Comparison of ENCODE assay signal across 21 cellular contexts in the genomic region with DNA sequence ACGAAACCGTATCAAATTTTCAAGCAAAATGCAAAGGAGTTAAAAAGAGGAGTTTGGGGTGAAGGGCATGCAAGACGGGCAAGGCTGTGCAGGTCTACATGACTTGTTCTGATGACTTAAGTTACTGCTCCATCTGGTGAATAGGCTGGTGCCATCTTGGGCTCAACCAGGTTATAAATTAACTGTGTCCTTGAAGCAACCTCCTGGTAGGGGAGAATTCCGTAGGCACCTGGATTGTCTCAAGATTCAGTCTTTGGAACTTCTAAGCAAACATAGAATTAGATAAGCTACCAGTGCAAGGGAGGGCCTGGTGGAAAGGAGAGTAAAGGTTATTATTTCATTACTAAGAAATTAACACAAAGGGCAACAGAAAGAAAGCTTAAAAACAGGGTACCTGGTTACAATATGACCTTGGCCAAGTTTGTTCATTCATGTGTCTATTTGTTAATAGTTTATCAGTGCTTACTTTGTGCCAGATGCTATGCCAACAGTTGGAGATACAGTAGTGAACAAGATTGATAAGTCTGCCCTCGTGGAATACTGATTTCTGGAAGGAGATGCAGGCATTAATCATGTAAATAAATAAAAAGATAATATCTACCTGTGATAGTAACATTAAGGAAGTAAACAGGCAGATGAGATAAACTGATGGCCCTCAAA.
DNase-seq lines count a peak whose midpoint lies in the region; ATAC-seq, FAIRE-seq and TF ChIP-seq lines count a peak whose summit lies in the region.
"Had no signal": no experiment of that assay in that cellular context is flagged by ENCODE, and none has a peak within 500 bp of the region (broad histone marks: within the 10 kb centered on the region; RNA-seq: fewer than 3 reads in every experiment).

No MANE protein-coding gene starts in this region.

- H3K4me1 Mint-ChIP-seq in Caco-2 (ENCODE audit: low read depth, unreplicated experiment), result peaks cover 21% of the 10 kb centered on the region
- H3K4me1 Mint-ChIP-seq: CD4-positive, alpha-beta memory T cell had no signal

- POLR2A ChIA-PET in Caco-2 (lab: Charles Lee), result no interaction called here

- H3K4me1 ChIP-seq in Caco-2, result peaks cover 33% of the 10 kb centered on the region
- H3K4me1 ChIP-seq in pancreas, result no peaks in the 10 kb centered on the region
- H3K4me1 ChIP-seq: BE2C, HAP-1 had no signal

- no peaks in the 10 kb centered on the region for H3K36me3 Mint-ChIP-seq in Caco-2 (ENCODE audit: insufficient read depth, unreplicated experiment)
- H3K36me3 Mint-ChIP-seq: CD4-positive, alpha-beta memory T cell had no signal

- H3K4me3 Mint-ChIP-seq in Caco-2 (ENCODE audit: unreplicated experiment), result no peak overlapping the region
- H3K4me3 Mint-ChIP-seq: CD4-positive, alpha-beta memory T cell; GM23338 had no signal

- no peaks in the 10 kb centered on the region for H3K9me3 Mint-ChIP-seq in Caco-2 (ENCODE audit: unreplicated experiment)
- H3K9me3 Mint-ChIP-seq: GM23338 had no signal

- ATAC-seq in left lobe of liver (peak; percentile 78), pancreas (peak in 3 of 4 donors; percentile 24 to 74 (median 73)), HG03354 (IDR thresholded peaks at IDR 0.05; ENCODE audit: poor library complexity, severe bottlenecking, unreplicated experiment) (no peak)
- ATAC-seq: K562 had no signal

- BruUV-seq in Caco-2 (replicated peaks; lab: Mats Ljungman, UMichigan), result no TSS peak

- H3K27me3 ChIP-seq in Caco-2 (replicated peaks; ENCODE audit: control insufficient read depth, insufficient read depth, low read length), result no peaks in the 10 kb centered on the region
- H3K27me3 ChIP-seq in pancreas, result no peaks in the 10 kb centered on the region

- TF ChIP-seq CTCF in Caco-2 (IDR thresholded peaks at IDR 0.05; ENCODE audit: insufficient read depth in 1 of 2, low read depth in 1 of 2, low read length in 1 of 2, severe bottlenecking in 1 of 2, unreplicated experiment in 1 of 2), result no peak
- no peak for TF ChIP-seq CTCF in VCaP (conservative IDR thresholded peaks at IDR 0.05)
- no peak for TF ChIP-seq CTCF in pancreas (IDR thresholded peaks at IDR 0.05)

- no peak for FAIRE-seq in pancreas (lab: Jason Lieb, UNC)
- FAIRE-seq: A204.1, G401.6, GM12891 had no signal

- no peaks in the 10 kb centered on the region for H3K27me3 Mint-ChIP-seq in Caco-2 (ENCODE audit: insufficient read depth, unreplicated experiment)

- H3K36me3 ChIP-seq in Caco-2 (ENCODE audit: control insufficient read depth, insufficient read depth, low read length), result no peaks in the 10 kb centered on the region
- no peaks in the 10 kb centered on the region for H3K36me3 ChIP-seq in pancreas
- H3K36me3 ChIP-seq: BE2C, HAP-1 had no signal

- intact Hi-C loops in Caco-2 (cut with micrococcal nuclease; ENCODE audit: unreplicated experiment), result loop anchor here (2.0 kb wide), 1 partner anchor 43 kb away; no protein-coding TSS in a partner anchor
- intact Hi-C loops in pancreas (cut with DNase I), result no loop called here

- CTCF ChIA-PET in Caco-2 (lab: Charles Lee), result no interaction called here

- H3K27ac ChIP-seq in VCaP, result peak overlapping the region; percentile 81
- peak overlapping the region in 2 of 4 donors; percentile 9 to 16 for H3K27ac ChIP-seq in pancreas
- H3K27ac ChIP-seq: C4-2B, HL-60 had no signal

- no peak overlapping the region for H3K27ac Mint-ChIP-seq in Caco-2 (ENCODE audit: unreplicated experiment)
- H3K27ac Mint-ChIP-seq: CD4-positive, alpha-beta memory T cell; GM23338 had no signal

- WGBS in pancreas, 2 donors, result 37 to 39% methylated on average over 5 of the region's 5 CpGs

- DNase-seq in Caco-2 (peak; percentile 26 to 54), left lobe of liver (ENCODE audit: low spot score) (no peak), pancreas (no peak), COLO829 (ENCODE audit: low spot score) (no peak), NCI-H524 (lab: John Stamatoyannopoulos, UW) (no peak)
- DNase-seq: BE2C; CD4-positive, alpha-beta memory T cell; COR-L47; DMS153; DMS79 treated with DMSO at 0.1 percent for 48 hours; EL had no signal

- H3K4me3 ChIP-seq in Caco-2 (ENCODE audit: low read depth, low read length) (no peak overlapping the region), pancreas (no peak overlapping the region)
- H3K4me3 ChIP-seq: GM23338, HAP-1, K562 had no signal

- no peaks in the 10 kb centered on the region; the same call in 1 of the 2 replicates for H3K9me3 ChIP-seq in Caco-2
- no peaks in the 10 kb centered on the region for H3K9me3 ChIP-seq in pancreas
- H3K9me3 ChIP-seq: BE2C, HAP-1 had no signal

Comparison
In these comparisons a context has a peak if more than half of its experiments do, and no peak if none do; other contexts are left out.
1. DNase-seq: peak in Caco-2 (2 of 2); none in left lobe of liver (single experiment), pancreas (0 of 6), COLO829 (single experiment) and NCI-H524 (0 of 2).